17 cellular contexts compared by ENCODE assay signal in genomic region chr1:60857851-60858250, GRCh38.
"Had no signal": no experiment of that assay in that cellular context is flagged by ENCODE, and none has a peak within 500 bp of the region (broad histone marks: within the 10 kb centered on the region; RNA-seq: fewer than 3 reads in every experiment).

No MANE protein-coding gene starts in this region.

- H3K27ac Mint-ChIP-seq: activated naive CD8-positive, alpha-beta T cell treated with anti-CD3 and anti-CD28 coated beads for 36 hours had no signal

- DNase-seq: activated CD4-positive, alpha-beta T cell treated with anti-CD3 and anti-CD28 coated beads, Interleukin-2, amount 50 U/mL, for 1 hour; activated CD8-positive, alpha-beta memory T cell treated with anti-CD3 and anti-CD28 coated beads for 24 hours; activated gamma-delta T cell treated with Interleukin-2 at 50 U/mL for 16 hours; activated naive CD8-positive, alpha-beta T cell treated with anti-CD3 and anti-CD28 coated beads for 36 hours; body of pancreas; cortex of kidney; effector CD4-positive, alpha-beta T cell; esophagus squamous epithelium; heart right ventricle; left colon; lower lobe of right lung; small intestine; stimulated activated CD4-positive, alpha-beta T cell treated with anti-CD3 and anti-CD28 coated beads, Interleukin-4, amount 100 ng/mL, for 24 hours; stimulated activated naive CD4-positive, alpha-beta T cell; tibial artery had no signal

- H3K4me1 Mint-ChIP-seq: activated naive CD8-positive, alpha-beta T cell treated with anti-CD3 and anti-CD28 coated beads for 36 hours had no signal

- H3K9me3 Mint-ChIP-seq: activated naive CD8-positive, alpha-beta T cell treated with anti-CD3 and anti-CD28 coated beads for 36 hours; neural crest cell had no signal

- H3K36me3 Mint-ChIP-seq: activated naive CD8-positive, alpha-beta T cell treated with anti-CD3 and anti-CD28 coated beads for 36 hours had no signal

- ATAC-seq: activated CD4-positive, CD25-positive, alpha-beta regulatory T cell treated with anti-CD3 and anti-CD28 coated beads, Interleukin-2, amount 50 U/mL, for 24 hours; body of pancreas; left colon; lower lobe of right lung had no signal

- H3K4me3 Mint-ChIP-seq: activated naive CD8-positive, alpha-beta T cell treated with anti-CD3 and anti-CD28 coated beads for 36 hours; neural crest cell had no signal
